26 cellular contexts compared by ENCODE assay signal in the genomic region with DNA sequence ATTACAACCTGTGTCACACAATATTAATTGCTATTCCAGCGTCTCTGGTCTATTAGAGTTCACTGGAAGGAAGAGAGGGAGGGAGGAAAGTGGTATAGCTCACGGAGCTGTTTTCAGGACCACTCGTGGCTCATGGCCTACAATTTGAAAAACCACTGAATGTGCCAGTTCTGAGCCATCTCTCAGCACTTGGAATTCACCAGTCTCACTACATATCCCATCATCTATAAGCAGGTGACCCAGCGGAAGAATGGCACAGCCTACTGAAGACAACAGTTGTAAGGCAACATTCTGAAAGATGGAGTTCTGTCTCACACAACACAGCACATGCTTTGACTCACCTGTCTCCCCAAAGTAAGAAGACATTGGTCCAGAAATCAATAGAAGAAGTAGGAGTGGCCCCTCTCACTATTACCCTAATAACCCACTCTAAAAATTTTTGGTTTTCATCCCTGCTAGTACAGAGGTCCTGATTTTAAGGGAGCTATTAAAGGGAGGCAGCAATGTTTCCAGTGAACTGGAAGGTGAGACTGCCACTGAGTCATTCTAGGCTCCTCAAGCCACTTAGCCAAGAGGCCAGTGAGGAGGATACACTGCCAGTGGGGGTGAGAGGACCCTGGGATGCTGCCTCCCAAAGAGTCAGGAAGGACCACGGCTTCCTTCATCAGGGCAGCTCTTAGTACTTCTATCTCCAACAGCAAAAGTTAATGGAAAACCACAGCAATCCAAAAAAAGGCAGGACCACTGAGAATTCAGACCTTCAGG. TPM values are rescaled to one million over a fixed set of nuclear protein-coding genes. Genes with fewer than 3 reads are reported as not detected.
DNase-seq lines count a peak whose midpoint lies in the region; ATAC-seq, FAIRE-seq and TF ChIP-seq lines count a peak whose summit lies in the region.
"Had no signal": no experiment of that assay in that cellular context is flagged by ENCODE, and none has a peak within 500 bp of the region (broad histone marks: within the 10 kb centered on the region; RNA-seq: fewer than 3 reads in every experiment).

No MANE protein-coding gene starts in this region.

- H3K9me3 ChIP-seq in naive thymus-derived CD4-positive, alpha-beta T cell (ENCODE audit: control insufficient read depth in 2 of 3, low read length in 3 of 3): no peaks in the 10 kb centered on the region
- H3K9me3 ChIP-seq: colonic mucosa, ovary had no signal

- TF ChIP-seq CTCF in D721Med (IDR thresholded peaks at IDR 0.05; ENCODE audit: insufficient read depth, missing control alignments) (no peak), type B pancreatic cell (conservative IDR thresholded peaks at IDR 0.05) (no peak)

- POLR2A ChIA-PET in naive thymus-derived CD4-positive, alpha-beta T cell (lab: Charles Lee): interaction anchor here (0.7 to 2.7 kb wide), 6 partner anchors 10 to 118 kb away, joined by 3 to 9 read pairs (median 4); no protein-coding TSS in a partner anchor

- peak overlapping the region; percentile 95 for H3K27ac Mint-ChIP-seq in activated T-cell treated with anti-CD3 and anti-CD28 coated beads, Interleukin-2, amount 50 U/mL, for 24 hours
- H3K27ac Mint-ChIP-seq in activated naive CD4-positive, alpha-beta T cell treated with anti-CD3 and anti-CD28 coated beads, Interleukin-2, amount 50 U/mL, for 72 hours: peak overlapping the region; percentile 84 to 96
- H3K27ac Mint-ChIP-seq in naive thymus-derived CD4-positive, alpha-beta T cell: peak overlapping the region in 6 of 9 donors; percentile 35 to 86 (median 60)
- no peak overlapping the region for H3K27ac Mint-ChIP-seq in type B pancreatic cell
- H3K27ac Mint-ChIP-seq: H9; stimulated activated memory B cell treated with anti-CD40 and anti-IgM and Interleukin-4, amounts not matched to agents 10 μg/mL and 1 μg/mL and 100 μg/mL, for 72 hours had no signal

- CTCF ChIA-PET in naive thymus-derived CD4-positive, alpha-beta T cell (lab: Charles Lee): interaction anchor here (0.7 to 1.9 kb wide), 7 partner anchors 20 to 149 kb away, joined by 3 to 10 read pairs (median 5); no protein-coding TSS in a partner anchor

- H3K27me3 Mint-ChIP-seq in activated T-cell treated with anti-CD3 and anti-CD28 coated beads, Interleukin-2, amount 50 U/mL, for 24 hours: no peaks in the 10 kb centered on the region
- H3K27me3 Mint-ChIP-seq in naive thymus-derived CD4-positive, alpha-beta T cell: peaks cover 0 to under 1% (median 0%) of the 10 kb centered on the region in 5 donors
- no peaks in the 10 kb centered on the region for H3K27me3 Mint-ChIP-seq in type B pancreatic cell
- H3K27me3 Mint-ChIP-seq: stimulated activated memory B cell treated with anti-CD40 and anti-IgM and Interleukin-4, amounts not matched to agents 10 μg/mL and 1 μg/mL and 100 μg/mL, for 72 hours had no signal

- peaks cover 0 to 24% of the 10 kb centered on the region in 2 donors for H3K4me1 ChIP-seq in naive thymus-derived CD4-positive, alpha-beta T cell (ENCODE audit: control insufficient read depth in 2 of 2, insufficient read depth in 2 of 2, low read length in 2 of 2)
- H3K4me1 ChIP-seq: colonic mucosa had no signal

- peaks cover 7% of the 10 kb centered on the region for H3K36me3 Mint-ChIP-seq in activated T-cell treated with anti-CD3 and anti-CD28 coated beads, Interleukin-2, amount 50 U/mL, for 24 hours (ENCODE audit: low read depth)
- peaks cover 0 to 40% of the 10 kb centered on the region in 2 donors for H3K36me3 Mint-ChIP-seq in activated naive CD4-positive, alpha-beta T cell treated with anti-CD3 and anti-CD28 coated beads, Interleukin-2, amount 50 U/mL, for 72 hours
- peaks cover 0 to 44% (median 5%) of the 10 kb centered on the region in 5 donors for H3K36me3 Mint-ChIP-seq in naive thymus-derived CD4-positive, alpha-beta T cell
- no peaks in the 10 kb centered on the region for H3K36me3 Mint-ChIP-seq in type B pancreatic cell
- H3K36me3 Mint-ChIP-seq: stimulated activated memory B cell treated with anti-CD40 and anti-IgM and Interleukin-4, amounts not matched to agents 10 μg/mL and 1 μg/mL and 100 μg/mL, for 72 hours had no signal

- no peak overlapping the region for H3K27ac ChIP-seq in naive thymus-derived CD4-positive, alpha-beta T cell (ENCODE audit: low read depth, low read length)
- H3K27ac ChIP-seq: A549, cardiac muscle cell, colonic mucosa, gastroesophageal sphincter, hepatocyte, ovary had no signal

- no peaks in the 10 kb centered on the region for H3K36me3 ChIP-seq in naive thymus-derived CD4-positive, alpha-beta T cell (ENCODE audit: control insufficient read depth in 2 of 3, insufficient read depth in 3 of 3, low read length in 3 of 3)
- H3K36me3 ChIP-seq: cardiac muscle cell, colonic mucosa, gastroesophageal sphincter, ovary had no signal

- no peak for DNase-seq in activated T-cell treated with anti-CD3 and anti-CD28 coated beads, Interleukin-2, amount 50 U/mL, for 24 hours
- no peak for DNase-seq in activated T-cell treated with anti-CD3 and anti-CD28 coated beads, Interleukin-2, amount 50 U/mL, for 48 hours
- DNase-seq in D721Med (ENCODE audit: insufficient read length, low spot score): no peak
- DNase-seq in activated naive CD4-positive, alpha-beta T cell treated with anti-CD3 and anti-CD28 coated beads, Interleukin-2, amount 50 U/mL, for 72 hours (ENCODE audit: low spot score in 2 of 2): no peak
- DNase-seq in naive thymus-derived CD4-positive, alpha-beta T cell: no peak
- DNase-seq in inferior parietal cortex (ENCODE audit: extremely low spot score): no peak
- DNase-seq in GM19240 (ENCODE audit: insufficient read length, low spot score): no peak
- DNase-seq in type B pancreatic cell (ENCODE audit: extremely low spot score, unreplicated experiment): no peak
- DNase-seq: aorta; colonic mucosa; effector CD4-positive, alpha-beta T cell; H9; KG1; mucosa of descending colon; NCI-H1105; NCI-H1930; NCI-H2171 treated with DMSO at 0.1 percent for 48 hours; NCI-H510A; ovary had no signal

- intact Hi-C loops in naive thymus-derived CD4-positive, alpha-beta T cell (cut with micrococcal nuclease): loop anchor here (2.0 to 5.0 kb wide), 7 partner anchors 23 to 153 kb away; no protein-coding TSS in a partner anchor

- no peaks in the 10 kb centered on the region for H3K9me3 Mint-ChIP-seq in activated T-cell treated with anti-CD3 and anti-CD28 coated beads, Interleukin-2, amount 50 U/mL, for 24 hours
- peaks cover 0 to 5% of the 10 kb centered on the region in 2 donors for H3K9me3 Mint-ChIP-seq in activated naive CD4-positive, alpha-beta T cell treated with anti-CD3 and anti-CD28 coated beads, Interleukin-2, amount 50 U/mL, for 72 hours
- H3K9me3 Mint-ChIP-seq in naive thymus-derived CD4-positive, alpha-beta T cell: peaks cover 0 to 11% (median 0%) of the 10 kb centered on the region in 11 donors
- H3K9me3 Mint-ChIP-seq in type B pancreatic cell: peaks cover 5% of the 10 kb centered on the region

- no peaks in the 10 kb centered on the region for H3K27me3 ChIP-seq in naive thymus-derived CD4-positive, alpha-beta T cell (ENCODE audit: control insufficient read depth in 2 of 2, insufficient read depth in 2 of 2, low read length in 2 of 2)
- H3K27me3 ChIP-seq: cardiac muscle cell, colonic mucosa, gastroesophageal sphincter, hepatocyte, ovary had no signal

- FAIRE-seq in D721Med (lab: Jason Lieb, UNC): peak; percentile 11
- FAIRE-seq: A549, GM12878, urothelium cell line had no signal

- H3K4me1 Mint-ChIP-seq in activated T-cell treated with anti-CD3 and anti-CD28 coated beads, Interleukin-2, amount 50 U/mL, for 24 hours (ENCODE audit: low read depth): peaks cover 92% of the 10 kb centered on the region
- H3K4me1 Mint-ChIP-seq in naive thymus-derived CD4-positive, alpha-beta T cell: peaks cover 21 to 88% (median 85%) of the 10 kb centered on the region in 7 donors
- peaks cover 9% of the 10 kb centered on the region for H3K4me1 Mint-ChIP-seq in type B pancreatic cell (ENCODE audit: unreplicated experiment)

- H3K4me3 Mint-ChIP-seq in activated T-cell treated with anti-CD3 and anti-CD28 coated beads, Interleukin-2, amount 50 U/mL, for 24 hours: peak overlapping the region; percentile 24
- peak overlapping the region in 3 of 10 donors; percentile 17 to 53 (median 42) for H3K4me3 Mint-ChIP-seq in naive thymus-derived CD4-positive, alpha-beta T cell
- H3K4me3 Mint-ChIP-seq in type B pancreatic cell: no peak overlapping the region
- H3K4me3 Mint-ChIP-seq: H9; stimulated activated memory B cell treated with anti-CD40 and anti-IgM and Interleukin-4, amounts not matched to agents 10 μg/mL and 1 μg/mL and 100 μg/mL, for 72 hours had no signal

- no peak overlapping the region for H3K4me3 ChIP-seq in naive thymus-derived CD4-positive, alpha-beta T cell (ENCODE audit: low read length)
- H3K4me3 ChIP-seq: A549, cardiac muscle cell, colonic mucosa, gastroesophageal sphincter, GM12878, hepatocyte, mucosa of descending colon, ovary had no signal

- peak; percentile 6 to 11 for ATAC-seq in activated naive CD4-positive, alpha-beta T cell treated with anti-CD3 and anti-CD28 coated beads, Interleukin-2, amount 50 U/mL, for 72 hours
- ATAC-seq in naive thymus-derived CD4-positive, alpha-beta T cell: no peak
- ATAC-seq: A549; gastroesophageal sphincter; GM12878; mucosa of descending colon; stimulated activated memory B cell treated with anti-CD40 and anti-IgM and Interleukin-4, amounts not matched to agents 10 μg/mL and 1 μg/mL and 100 μg/mL, for 72 hours had no signal

RNA-seq across cellular contexts. Expression of gene DOCK9, which starts 50.0 kb away (rescaled TPM):
- total RNA-seq in activated naive CD4-positive, alpha-beta T cell treated with anti-CD3 and anti-CD28 coated beads, Interleukin-2, amount 50 U/mL, for 72 hours: 10 to 100 TPM; 32.4 to 60.5 TPM
- total RNA-seq in naive thymus-derived CD4-positive, alpha-beta T cell: 100 to 1,000 TPM in 4 of 5 experiments, 10 to 100 TPM in 1; 75.1 to 214 (median 128) TPM
- 10 to 100 TPM; 22.2 to 40.2 TPM for polyA plus RNA-seq in naive thymus-derived CD4-positive, alpha-beta T cell
- total RNA-seq in type B pancreatic cell (ENCODE audit: low replicate concordance): 46.2 and 122 TPM in 2 replicates
